8 cellular contexts compared by ENCODE assay signal in the genomic region with DNA sequence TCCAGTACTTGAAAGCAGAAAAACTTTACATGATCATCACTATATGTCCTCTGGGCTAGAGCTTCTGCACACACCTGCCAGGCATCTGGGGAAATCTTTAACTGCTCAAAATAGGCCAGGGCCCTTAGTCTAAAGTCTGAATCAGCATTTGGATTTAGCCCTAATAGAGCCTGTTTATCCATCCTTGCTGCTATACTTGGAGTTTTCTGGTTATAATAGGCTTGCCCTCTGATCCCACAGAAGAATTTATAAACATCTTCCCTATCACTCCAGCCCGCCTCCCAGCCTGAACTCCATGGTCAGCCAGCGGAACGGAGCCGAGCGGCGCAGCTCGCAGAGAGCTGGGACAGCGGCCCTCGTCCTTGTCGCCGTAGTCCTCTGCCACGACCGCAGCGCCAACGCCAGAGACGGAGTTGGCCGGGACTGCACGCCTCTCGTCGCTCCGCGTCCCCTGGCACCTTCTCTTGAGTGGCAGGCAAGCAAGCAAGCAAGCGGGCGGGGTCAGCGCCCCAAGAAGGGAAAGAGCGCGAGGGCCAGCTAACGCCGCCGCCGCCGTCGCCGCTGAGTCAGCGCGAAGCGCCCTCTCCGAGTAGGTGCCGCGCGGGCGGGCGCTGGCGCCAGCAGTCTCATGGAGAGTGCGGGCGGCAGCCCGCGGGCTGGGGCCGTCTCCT. TPM values are rescaled to one million over a fixed set of nuclear protein-coding genes. Genes with fewer than 3 reads are reported as not detected.
A peak's percentile ranks its signal among the peaks of the same experiment; 100 is the strongest.
DNase-seq lines count a peak whose midpoint lies in the region; ATAC-seq, FAIRE-seq and TF ChIP-seq lines count a peak whose summit lies in the region.

No MANE protein-coding gene starts in this region.

- no peaks in the 10 kb centered on the region for H3K36me3 Mint-ChIP-seq in CD8-positive, alpha-beta T cell
- no peaks in the 10 kb centered on the region for H3K36me3 Mint-ChIP-seq in astrocyte (ENCODE audit: low read depth, unreplicated experiment)

- no peaks in the 10 kb centered on the region for H3K79me2 ChIP-seq in astrocyte (ENCODE audit: insufficient read depth, low read length)

- no peak for TF ChIP-seq POLR2A in vagina (IDR thresholded peaks at IDR 0.05)

- no peak for TF ChIP-seq CTCF in CD8-positive, alpha-beta T cell (IDR thresholded peaks at IDR 0.05)
- TF ChIP-seq CTCF in LNCaP clone FGC (IDR thresholded peaks at IDR 0.05; ENCODE audit: control insufficient read depth, extremely low read depth, insufficient read depth) (no peak), astrocyte (IDR thresholded peaks at IDR 0.05; ENCODE audit: insufficient read depth, low read depth, low read length) (no peak), vagina (IDR thresholded peaks at IDR 0.05) (no peak)

- peak overlapping the region; percentile 74 for H3K9ac ChIP-seq in astrocyte (ENCODE audit: low read length)

- peak overlapping the region; percentile 95 for H3K4me2 ChIP-seq in astrocyte (ENCODE audit: low read length)

- DNase-seq in CD8-positive, alpha-beta T cell, result peak in 5 of 7 experiments; percentile 3 to 57 (median 28)
- DNase-seq in LNCaP clone FGC (ENCODE audit: low read depth) (peak; percentile 58), astrocyte (ENCODE audit: low read depth) (peak; percentile 53), hypothalamus (lab: John Stamatoyannopoulos, UW) (peak in 50 of 51 donors; percentile 1 to 76 (median 42)), putamen (ENCODE audit: low spot score) (peak; percentile 19), vagina (ENCODE audit: extremely low spot score in 2 of 2) (no peak)

- H2AFZ ChIP-seq in astrocyte (ENCODE audit: low read depth, low read length), result peak overlapping the region; percentile 99

- no peaks in the 10 kb centered on the region for H3K36me3 ChIP-seq in CD8-positive, alpha-beta T cell (ENCODE audit: insufficient read depth, low read length)
- H3K36me3 ChIP-seq in astrocyte (ENCODE audit: insufficient read depth, low read length) (no peaks in the 10 kb centered on the region), vagina (no peaks in the 10 kb centered on the region)

- peaks cover 31% of the 10 kb centered on the region for H3K27me3 Mint-ChIP-seq in CD8-positive, alpha-beta T cell (ENCODE audit: low read depth)
- H3K27me3 Mint-ChIP-seq in astrocyte (ENCODE audit: low read depth, unreplicated experiment), result peaks cover 2% of the 10 kb centered on the region

- peaks cover 10% of the 10 kb centered on the region for H3K4me1 Mint-ChIP-seq in CD8-positive, alpha-beta T cell (ENCODE audit: low read depth)
- H3K4me1 Mint-ChIP-seq in astrocyte (ENCODE audit: low read depth, unreplicated experiment), result peaks cover 3% of the 10 kb centered on the region

- no peak overlapping the region for H3K4me3 ChIP-seq in CD8-positive, alpha-beta T cell (ENCODE audit: low read depth, low read length)
- peak overlapping the region; percentile 35; the same call in 1 of the 2 replicates for H3K4me3 ChIP-seq in LNCaP clone FGC (ENCODE audit: low read depth, low read length)
- peak overlapping the region; percentile 66 for H3K4me3 ChIP-seq in astrocyte (ENCODE audit: insufficient read depth, low read depth, low read length)
- peak overlapping the region; percentile 44 to 72 for H3K4me3 ChIP-seq in vagina

- peak; percentile 56 for ATAC-seq in CD8-positive, alpha-beta T cell
- ATAC-seq in SK-N-SH treated with all-trans-retinoic acid at 6 μM for 48 hours (peak; percentile 98), HG02798 (IDR thresholded peaks at IDR 0.05; ENCODE audit: poor library complexity, unreplicated experiment) (no peak)

- peak overlapping the region; percentile 69 for H3K4me3 Mint-ChIP-seq in CD8-positive, alpha-beta T cell
- peak overlapping the region; percentile 84 for H3K4me3 Mint-ChIP-seq in astrocyte (ENCODE audit: unreplicated experiment)

- H3K9me3 ChIP-seq in CD8-positive, alpha-beta T cell (ENCODE audit: low read length), result no peaks in the 10 kb centered on the region
- no peaks in the 10 kb centered on the region for H3K9me3 ChIP-seq in astrocyte (ENCODE audit: insufficient read depth, low read depth, low read length)
- H3K9me3 ChIP-seq in vagina, result no peaks in the 10 kb centered on the region

- H3K27ac ChIP-seq in CD8-positive, alpha-beta T cell (ENCODE audit: low read depth, low read length), result no peak overlapping the region
- H3K27ac ChIP-seq in astrocyte (ENCODE audit: low read depth, low read length), result no peak overlapping the region
- H3K27ac ChIP-seq in vagina, result peak overlapping the region; percentile 68

- no peaks in the 10 kb centered on the region for H3K4me1 ChIP-seq in CD8-positive, alpha-beta T cell (ENCODE audit: insufficient read depth, low read length)
- H3K4me1 ChIP-seq in astrocyte (ENCODE audit: insufficient read depth, low read length) (peaks cover 4% of the 10 kb centered on the region), vagina (peaks cover 12% of the 10 kb centered on the region)

- H3K27ac Mint-ChIP-seq in CD8-positive, alpha-beta T cell, result no peak overlapping the region
- H3K27ac Mint-ChIP-seq in astrocyte (ENCODE audit: unreplicated experiment), result peak overlapping the region; percentile 37

- intact Hi-C loops in CD8-positive, alpha-beta T cell (cut with DNase I, micrococcal nuclease), result no loop called here
- intact Hi-C loops in vagina (cut with DNase I), result no loop called here

- FAIRE-seq in astrocyte (lab: Jason Lieb, UNC), result peak; percentile 58

- no peaks in the 10 kb centered on the region for H4K20me1 ChIP-seq in astrocyte (ENCODE audit: insufficient read depth, low read length)

- CTCF ChIA-PET in CD8-positive, alpha-beta T cell (lab: Charles Lee), result no interaction called here

- POLR2A ChIA-PET in CD8-positive, alpha-beta T cell (lab: Charles Lee), result no interaction called here

- peaks cover 9% of the 10 kb centered on the region for H3K27me3 ChIP-seq in CD8-positive, alpha-beta T cell (ENCODE audit: insufficient read depth, low read length)
- no peaks in the 10 kb centered on the region for H3K27me3 ChIP-seq in astrocyte (ENCODE audit: insufficient read depth, low read length)
- no peaks in the 10 kb centered on the region for H3K27me3 ChIP-seq in vagina

- peaks cover 9% of the 10 kb centered on the region for H3K9me3 Mint-ChIP-seq in CD8-positive, alpha-beta T cell
- H3K9me3 Mint-ChIP-seq in astrocyte (ENCODE audit: unreplicated experiment), result peaks cover 1% of the 10 kb centered on the region

TF ChIP-seq in SK-N-SH treated with all-trans-retinoic acid at 6 μM for 48 hours, 23 proteins besides CTCF, POLR2A, EP300 and RAD21:
- TF ChIP-seq GLIS3 (CRISPR knock-in tag; IDR thresholded peaks at IDR 0.05), result no peak
- TF ChIP-seq ZNF70 (CRISPR knock-in tag; IDR thresholded peaks at IDR 0.05), result no peak
- TF ChIP-seq, protein P1, sequence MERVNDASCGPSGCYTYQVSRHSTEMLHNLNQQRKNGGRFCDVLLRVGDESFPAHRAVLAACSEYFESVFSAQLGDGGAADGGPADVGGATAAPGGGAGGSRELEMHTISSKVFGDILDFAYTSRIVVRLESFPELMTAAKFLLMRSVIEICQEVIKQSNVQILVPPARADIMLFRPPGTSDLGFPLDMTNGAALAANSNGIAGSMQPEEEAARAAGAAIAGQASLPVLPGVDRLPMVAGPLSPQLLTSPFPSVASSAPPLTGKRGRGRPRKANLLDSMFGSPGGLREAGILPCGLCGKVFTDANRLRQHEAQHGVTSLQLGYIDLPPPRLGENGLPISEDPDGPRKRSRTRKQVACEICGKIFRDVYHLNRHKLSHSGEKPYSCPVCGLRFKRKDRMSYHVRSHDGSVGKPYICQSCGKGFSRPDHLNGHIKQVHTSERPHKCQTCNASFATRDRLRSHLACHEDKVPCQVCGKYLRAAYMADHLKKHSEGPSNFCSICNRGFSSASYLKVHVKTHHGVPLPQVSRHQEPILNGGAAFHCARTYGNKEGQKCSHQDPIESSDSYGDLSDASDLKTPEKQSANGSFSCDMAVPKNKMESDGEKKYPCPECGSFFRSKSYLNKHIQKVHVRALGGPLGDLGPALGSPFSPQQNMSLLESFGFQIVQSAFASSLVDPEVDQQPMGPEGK (CRISPR knock-in tag; IDR thresholded peaks at IDR 0.05; ENCODE audit: borderline replicate concordance), result no peak
- 0 out of 2 replicates have a peak, but pooled peaks have one; percentile 41 for TF ChIP-seq ZFP3 (CRISPR knock-in tag; IDR thresholded peaks at IDR 0.05)
- TF ChIP-seq, protein P2, sequence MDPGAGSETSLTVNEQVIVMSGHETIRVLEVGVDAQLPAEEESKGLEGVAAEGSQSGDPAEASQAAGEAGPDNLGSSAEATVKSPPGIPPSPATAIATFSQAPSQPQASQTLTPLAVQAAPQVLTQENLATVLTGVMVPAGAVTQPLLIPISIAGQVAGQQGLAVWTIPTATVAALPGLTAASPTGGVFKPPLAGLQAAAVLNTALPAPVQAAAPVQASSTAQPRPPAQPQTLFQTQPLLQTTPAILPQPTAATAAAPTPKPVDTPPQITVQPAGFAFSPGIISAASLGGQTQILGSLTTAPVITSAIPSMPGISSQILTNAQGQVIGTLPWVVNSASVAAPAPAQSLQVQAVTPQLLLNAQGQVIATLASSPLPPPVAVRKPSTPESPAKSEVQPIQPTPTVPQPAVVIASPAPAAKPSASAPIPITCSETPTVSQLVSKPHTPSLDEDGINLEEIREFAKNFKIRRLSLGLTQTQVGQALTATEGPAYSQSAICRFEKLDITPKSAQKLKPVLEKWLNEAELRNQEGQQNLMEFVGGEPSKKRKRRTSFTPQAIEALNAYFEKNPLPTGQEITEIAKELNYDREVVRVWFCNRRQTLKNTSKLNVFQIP (CRISPR knock-in tag; IDR thresholded peaks at IDR 0.05; ENCODE audit: borderline replicate concordance, low read depth), result no peak

RNA-seq across cellular contexts. Expression of a gene that starts 25.4 kb away (rescaled TPM):
- not detected for total RNA-seq in CD8-positive, alpha-beta T cell
- total RNA-seq in astrocyte, result not detected in 2 replicates
- not detected for total RNA-seq in vagina

Comparison
In these comparisons a context has a peak if more than half of its experiments do, and no peak if none do; other contexts are left out.
1. DNase-seq: peak in CD8-positive, alpha-beta T cell (5 of 7), LNCaP clone FGC (single experiment), astrocyte (single experiment), hypothalamus (50 of 51) and putamen (single experiment); none in vagina (0 of 2).